8 cellular contexts compared by ENCODE assay signal in genomic region chr1:206635080-206635982, GRCh38. TPM values are rescaled to one million over a fixed set of nuclear protein-coding genes. Genes with fewer than 3 reads are reported as not detected.
DNase-seq lines count a peak whose midpoint lies in the region; ATAC-seq, FAIRE-seq and TF ChIP-seq lines count a peak whose summit lies in the region.

Gene DYRK3 (plus strand): TSS chr1:206635536. CDS start chr1:206635704, 168 bp downstream.

- H3K4me2 ChIP-seq in Loucy (ENCODE audit: low read depth, low read length, poor library complexity, severe bottlenecking): peak within 1 kb of the TSS; percentile 89

- H3K36me3 ChIP-seq in ES-I3 (ENCODE audit: insufficient read depth, low read length) (no peaks in the 10 kb centered on the region), Loucy (ENCODE audit: insufficient read depth, low read length) (no peaks in the 10 kb centered on the region), RWPE2 (ENCODE audit: low read depth) (peaks cover 17% of the 10 kb centered on the region)

- peak within 1 kb of the TSS; percentile 88 to 94 (median 93) for H3K4me3 Mint-ChIP-seq in nephron

- no peaks in the 10 kb centered on the region for H3K27me3 ChIP-seq in Loucy (ENCODE audit: insufficient read depth, low read length, poor library complexity, severe bottlenecking)
- H3K27me3 ChIP-seq in RWPE2 (ENCODE audit: insufficient read depth, poor library complexity, severe bottlenecking): no peaks in the 10 kb centered on the region

- peak within 1 kb of the TSS; percentile 86 for H2AFZ ChIP-seq in Loucy (ENCODE audit: low read length)

- H3K9me2 ChIP-seq in Loucy (replicated peaks; ENCODE audit: low read depth, low read length): no peaks in the 10 kb centered on the region

- TF ChIP-seq POLR2A in H54 (IDR thresholded peaks at IDR 0.05; ENCODE audit: low read depth, low read length): peak; percentile 97

- H3K9ac ChIP-seq in ES-I3 (ENCODE audit: low read depth, low read length) (peak within 1 kb of the TSS; percentile 60; the same call in 1 of the 2 replicates), Loucy (ENCODE audit: low read depth, low read length, poor library complexity, severe bottlenecking) (peak within 1 kb of the TSS; percentile 86)

- H3F3A ChIP-seq in Loucy (ENCODE audit: low read depth): no peaks in the 10 kb centered on the region

- H3K27ac ChIP-seq in RWPE2 (ENCODE audit: poor library complexity, severe bottlenecking): peak within 1 kb of the TSS; percentile 62

- H3K4me1 Mint-ChIP-seq in nephron: peaks cover 54% of the 10 kb centered on the region

- ATAC-seq in RWPE2 (ENCODE audit: low read depth): peak; percentile 79
- ATAC-seq in stimulated activated naive CD8-positive, alpha-beta T cell treated with anti-CD3 and anti-CD28 coated beads, Interleukin-15, Interleukin-2, amounts not matched to agents 100 U/mL and 50 U/mL, for 24 hours: peak; percentile 94

- no peaks in the 10 kb centered on the region for H3K9me3 Mint-ChIP-seq in nephron

- TF ChIP-seq CTCF in Loucy (conservative IDR thresholded peaks at IDR 0.05; ENCODE audit: low read length): no peak
- TF ChIP-seq CTCF in RWPE2 (IDR thresholded peaks at IDR 0.05; ENCODE audit: poor library complexity, severe bottlenecking): no peak
- peak; percentile 0 for TF ChIP-seq CTCF in fibroblast of the aortic adventitia (IDR thresholded peaks at IDR 0.05; ENCODE audit: insufficient read depth, low read length)
- TF ChIP-seq CTCF in nephron (IDR thresholded peaks at IDR 0.05; ENCODE audit: unreplicated experiment in 3 of 3): no peak

- DNase-seq in H54 (ENCODE audit: insufficient read length, low spot score) (peak; percentile 81), RWPE2 (ENCODE audit: low spot score) (peak; percentile 93), fibroblast of the aortic adventitia (ENCODE audit: low read depth) (peak; percentile 88)
- peak; percentile 87 for DNase-seq in activated effector memory CD4-positive, alpha-beta T cell treated with Interleukin-2 at 50 U/mL for 16 hours
- peak; percentile 97 for DNase-seq in stimulated activated naive CD8-positive, alpha-beta T cell treated with anti-CD3 and anti-CD28 coated beads, Interleukin-15, Interleukin-2, amounts not matched to agents 100 U/mL and 50 U/mL, for 24 hours

- peaks cover 49% of the 10 kb centered on the region for H3K79me2 ChIP-seq in Loucy (ENCODE audit: insufficient read depth, low read length)

- peak within 1 kb of the TSS; percentile 91 for H3K4me3 ChIP-seq in Loucy (ENCODE audit: low read length, poor library complexity, severe bottlenecking)
- H3K4me3 ChIP-seq in RWPE2 (ENCODE audit: severe bottlenecking): peak within 1 kb of the TSS; percentile 98
- peak within 1 kb of the TSS; percentile 85 for H3K4me3 ChIP-seq in fibroblast of the aortic adventitia (ENCODE audit: low read depth, low read length)

- no peak for FAIRE-seq in H54 (lab: Jason Lieb, UNC)

- peaks cover 9% of the 10 kb centered on the region; the same call in 1 of the 2 replicates for H3K4me1 ChIP-seq in ES-I3 (ENCODE audit: insufficient read depth, low read length)
- peaks cover 35% of the 10 kb centered on the region for H3K4me1 ChIP-seq in Loucy (ENCODE audit: insufficient read depth, low read length, poor library complexity, severe bottlenecking)
- H3K4me1 ChIP-seq in RWPE2 (ENCODE audit: insufficient read depth, poor library complexity, severe bottlenecking): peaks cover 24% of the 10 kb centered on the region

- H3K9me3 ChIP-seq in ES-I3 (ENCODE audit: control insufficient read depth, insufficient read depth, low read length) (no peaks in the 10 kb centered on the region), Loucy (ENCODE audit: insufficient read depth, low read depth, low read length) (no peaks in the 10 kb centered on the region), RWPE2 (ENCODE audit: severe bottlenecking) (no peaks in the 10 kb centered on the region)

- H3K36me3 Mint-ChIP-seq in nephron (ENCODE audit: low read depth): peaks cover 3% of the 10 kb centered on the region

- peaks cover 7% of the 10 kb centered on the region for H4K20me1 ChIP-seq in Loucy (ENCODE audit: insufficient read depth, low read length, poor library complexity, severe bottlenecking)

- no peaks in the 10 kb centered on the region for H3K27me3 Mint-ChIP-seq in nephron (ENCODE audit: low read depth)

- H3K27ac Mint-ChIP-seq in nephron: peak within 1 kb of the TSS; percentile 53 to 93 (median 81)

RNA-seq across cellular contexts. Expression of gene DYRK3, which starts in this region (rescaled TPM):
- total RNA-seq in fibroblast of the aortic adventitia (ENCODE audit: low replicate concordance): 19.7 and 27.7 TPM in 2 replicates

Comparison
In these comparisons a context has a peak if more than half of its experiments do, and no peak if none do; other contexts are left out.
1. Peak in every context shown above with its lines: DNase-seq, ATAC-seq, H3K4me3 ChIP-seq and H3K27ac ChIP-seq.